23 cellular contexts compared by ENCODE assay signal in genomic region chr17:27324940-27325339, GRCh38.
"Had no signal": no experiment of that assay in that cellular context is flagged by ENCODE, and none has a peak within 500 bp of the region (broad histone marks: within the 10 kb centered on the region; RNA-seq: fewer than 3 reads in every experiment).

No MANE protein-coding gene starts in this region.

- H3K27me3 Mint-ChIP-seq: activated naive CD4-positive, alpha-beta T cell treated with anti-CD3 and anti-CD28 coated beads, Interleukin-2, amount 50 U/mL, for 24 hours; naive B cell; stimulated activated naive CD8-positive, alpha-beta T cell treated with anti-CD3 and anti-CD28 coated beads, Interleukin-15, Interleukin-2, amounts not matched to agents 100 ng/mL and 50 ng/mL, for 24 hours; T-cell had no signal

- H3K4me1 Mint-ChIP-seq: activated naive CD4-positive, alpha-beta T cell treated with anti-CD3 and anti-CD28 coated beads, Interleukin-2, amount 50 U/mL, for 24 hours; T-cell had no signal

- H3K4me3 ChIP-seq: body of pancreas, cardiac muscle cell, hepatocyte, tibial nerve had no signal

- H3K9me3 ChIP-seq: body of pancreas, tibial nerve had no signal

- DNase-seq: activated CD4-positive, alpha-beta T cell treated with anti-CD3 and anti-CD28 coated beads for 1 hour; activated CD4-positive, alpha-beta T cell treated with anti-CD3 and anti-CD28 coated beads, Interleukin-2, amount 50 U/mL, for 1 hour; activated gamma-delta T cell treated with Interleukin-2 at 50 U/mL for 16 hours; anterior cingulate cortex; body of pancreas; dermis blood vessel endothelial cell; effector CD8-positive, alpha-beta T cell; foreskin melanocyte; left ventricle myocardium superior; naive B cell; nucleus accumbens; right cardiac atrium; stimulated activated CD4-positive, alpha-beta T cell treated with anti-CD3 and anti-CD28 coated beads, Interleukin-12 subunit alpha, Interleukin-12 subunit beta, amount 100 ng/mL, for 4 hours; stimulated activated CD4-positive, alpha-beta T cell treated with anti-CD3 and anti-CD28 coated beads, Interleukin-4, amount 100 ng/mL, for 4 hours; T-cell; WERI-Rb-1 had no signal

- H3K4me3 Mint-ChIP-seq: activated naive CD4-positive, alpha-beta T cell treated with anti-CD3 and anti-CD28 coated beads, Interleukin-2, amount 50 U/mL, for 24 hours; memory B cell; naive B cell; stimulated activated naive CD8-positive, alpha-beta T cell treated with anti-CD3 and anti-CD28 coated beads, Interleukin-15, Interleukin-2, amounts not matched to agents 100 ng/mL and 50 ng/mL, for 24 hours; T-cell had no signal

- H3K27me3 ChIP-seq: body of pancreas, cardiac muscle cell, hepatocyte, tibial nerve had no signal

- H3K9ac ChIP-seq: parathyroid adenoma had no signal

- H3K27ac ChIP-seq: body of pancreas, cardiac muscle cell, hepatocyte, parathyroid adenoma, WERI-Rb-1 had no signal

- H3K36me3 Mint-ChIP-seq: activated naive CD4-positive, alpha-beta T cell treated with anti-CD3 and anti-CD28 coated beads, Interleukin-2, amount 50 U/mL, for 24 hours; memory B cell; naive B cell; T-cell had no signal

- H3K9me3 Mint-ChIP-seq: activated naive CD4-positive, alpha-beta T cell treated with anti-CD3 and anti-CD28 coated beads, Interleukin-2, amount 50 U/mL, for 24 hours; memory B cell; naive B cell; stimulated activated naive CD8-positive, alpha-beta T cell treated with anti-CD3 and anti-CD28 coated beads, Interleukin-15, Interleukin-2, amounts not matched to agents 100 ng/mL and 50 ng/mL, for 24 hours; T-cell had no signal

- H3K36me3 ChIP-seq: cardiac muscle cell, tibial nerve, WERI-Rb-1 had no signal

- ATAC-seq: body of pancreas, left ventricle myocardium superior, right cardiac atrium, T-cell had no signal

- H3K27ac Mint-ChIP-seq: activated naive CD4-positive, alpha-beta T cell treated with anti-CD3 and anti-CD28 coated beads, Interleukin-2, amount 50 U/mL, for 24 hours; memory B cell; stimulated activated naive CD8-positive, alpha-beta T cell treated with anti-CD3 and anti-CD28 coated beads, Interleukin-15, Interleukin-2, amounts not matched to agents 100 ng/mL and 50 ng/mL, for 24 hours; T-cell had no signal
